ENCODE assay signal across 10 cellular contexts in genomic region chr1:241985787-241986186, GRCh38. TPM values are rescaled to one million over a fixed set of nuclear protein-coding genes. Genes with fewer than 3 reads are reported as not detected.
A peak's percentile ranks its signal among the peaks of the same experiment; 100 is the strongest.
DNase-seq lines count a peak whose midpoint lies in the region; ATAC-seq and TF ChIP-seq lines count a peak whose summit lies in the region.
"Had no signal": no experiment of that assay in that cellular context is flagged by ENCODE, and none has a peak within 500 bp of the region (broad histone marks: within the 10 kb centered on the region; RNA-seq: fewer than 3 reads in every experiment).

No MANE protein-coding gene starts in this region.

- H2BK5ac ChIP-seq in mesendoderm (ENCODE audit: low read length): no peak overlapping the region

- H3K18ac ChIP-seq in mesendoderm (ENCODE audit: low read length): no peak overlapping the region

- TF ChIP-seq CTCF in MM.1S (IDR thresholded peaks at IDR 0.05; ENCODE audit: low read length): peak; percentile 60
- TF ChIP-seq CTCF in astrocyte of the spinal cord (IDR thresholded peaks at IDR 0.05; ENCODE audit: low read depth, low read length): peak; percentile 70

- H3K4ac ChIP-seq in mesendoderm (ENCODE audit: low read depth, low read length): no peak overlapping the region

- no peak overlapping the region for H3K56ac ChIP-seq in mesendoderm (ENCODE audit: low read length)

- H3K4me1 ChIP-seq in MM.1S (ENCODE audit: low read length) (no peaks in the 10 kb centered on the region), mesendoderm (ENCODE audit: control insufficient read depth, low read depth, low read length) (no peaks in the 10 kb centered on the region)
- H3K4me1 ChIP-seq: BLaER1, parathyroid adenoma had no signal

- H3K36me3 ChIP-seq in MM.1S (replicated peaks; ENCODE audit: insufficient read depth, low read length): no peaks in the 10 kb centered on the region
- H3K36me3 ChIP-seq in mesendoderm (ENCODE audit: control insufficient read depth, insufficient read depth, low read length): no peaks in the 10 kb centered on the region
- H3K36me3 ChIP-seq: BLaER1 had no signal

- H4K5ac ChIP-seq in mesendoderm (ENCODE audit: low read length): no peak overlapping the region

- H3K23ac ChIP-seq in mesendoderm (ENCODE audit: low read length): no peak overlapping the region

- no peaks in the 10 kb centered on the region for H3F3A ChIP-seq in MM.1S (ENCODE audit: insufficient read depth, low read length)

- H4K8ac ChIP-seq in mesendoderm (ENCODE audit: low read depth, low read length): no peak overlapping the region

- no peak overlapping the region for H3K4me2 ChIP-seq in MM.1S (ENCODE audit: low read depth, low read length)
- no peak overlapping the region for H3K4me2 ChIP-seq in mesendoderm (ENCODE audit: low read length)
- H3K4me2 ChIP-seq: BLaER1 had no signal

- H4K20me1 ChIP-seq in MM.1S (ENCODE audit: insufficient read depth, low read length): no peaks in the 10 kb centered on the region
- H4K20me1 ChIP-seq: BLaER1 had no signal

- H3K9ac ChIP-seq in MM.1S (ENCODE audit: low read length) (no peak overlapping the region), mesendoderm (ENCODE audit: low read length) (no peak overlapping the region)
- H3K9ac ChIP-seq: BLaER1, parathyroid adenoma had no signal

- H3K27ac ChIP-seq in MM.1S (ENCODE audit: low read length) (no peak overlapping the region), mesendoderm (ENCODE audit: low read depth, low read length) (no peak overlapping the region)
- H3K27ac ChIP-seq: BLaER1, parathyroid adenoma had no signal

- H2AK5ac ChIP-seq in mesendoderm (ENCODE audit: low read length): no peak overlapping the region

- H3K4me3 ChIP-seq in MM.1S (ENCODE audit: low read length) (no peak overlapping the region), astrocyte of the spinal cord (ENCODE audit: low read depth, low read length) (no peak overlapping the region), mesendoderm (ENCODE audit: low read length) (no peak overlapping the region)
- H3K4me3 ChIP-seq: BLaER1 had no signal

- ATAC-seq in GM19043 (IDR thresholded peaks at IDR 0.05; ENCODE audit: low read depth, unreplicated experiment): peak; percentile 77

- H3K79me2 ChIP-seq in MM.1S (ENCODE audit: low read length): no peaks in the 10 kb centered on the region
- H3K79me2 ChIP-seq in mesendoderm (ENCODE audit: control insufficient read depth, insufficient read depth, low read length): no peaks in the 10 kb centered on the region
- H3K79me2 ChIP-seq: parathyroid adenoma had no signal

- in situ Hi-C loops in astrocyte of the spinal cord (cut with HindIII; ENCODE audit: low sequenced_read_pairs): no loop called here

- no peaks in the 10 kb centered on the region for H3K79me1 ChIP-seq in mesendoderm (ENCODE audit: low read length)

- no peak overlapping the region; the same call in 1 of the 2 replicates for H2AFZ ChIP-seq in MM.1S (ENCODE audit: low read length)
- H2AFZ ChIP-seq: parathyroid adenoma had no signal

- no peak overlapping the region for H2BK120ac ChIP-seq in mesendoderm (ENCODE audit: low read depth, low read length)

- no CpG with 5 or more reads among the region's 10 CpGs for WGBS in mesendoderm (ENCODE audit: extremely low coverage, insufficient coverage, low lambda C conversion rate)

- peak; percentile 0 for DNase-seq in NCI-H1105 treated with DMSO at 0.1 percent for 48 hours (lab: John Stamatoyannopoulos, UW)
- no peak for DNase-seq in NCI-H1105 (lab: John Stamatoyannopoulos, UW)
- DNase-seq in MM.1S: peak; percentile 64
- peak; percentile 41 for DNase-seq in astrocyte of the spinal cord (ENCODE audit: low read depth, low spot score)
- DNase-seq in mesendoderm: peak; percentile 74
- DNase-seq in activated gamma-delta T cell treated with Interleukin-2 at 50 U/mL for 16 hours: no peak
- DNase-seq in mucosa of gallbladder (ENCODE audit: low spot score): no peak

- H2BK15ac ChIP-seq in mesendoderm (replicated peaks; ENCODE audit: low read depth): no peak overlapping the region

- H3K9me3 ChIP-seq in MM.1S (replicated peaks; ENCODE audit: insufficient read depth, low read length): no peaks in the 10 kb centered on the region
- H3K9me3 ChIP-seq: BLaER1 had no signal

- H3K27me3 ChIP-seq in MM.1S (replicated peaks; ENCODE audit: insufficient read depth, low read length): no peaks in the 10 kb centered on the region
- H3K27me3 ChIP-seq in mesendoderm (ENCODE audit: insufficient read depth, low read length, poor library complexity): no peaks in the 10 kb centered on the region
- H3K27me3 ChIP-seq: BLaER1 had no signal

- no peaks in the 10 kb centered on the region for H3K9me2 ChIP-seq in MM.1S (replicated peaks; ENCODE audit: insufficient read depth, low read length)

RNA-seq across cellular contexts. Expression of gene MAP1LC3C, which starts 13.1 kb away (rescaled TPM):
- 0.69 TPM for polyA plus RNA-seq in mesendoderm (2013, experiment 1 of 2)
- 0.76 TPM for polyA plus RNA-seq in mesendoderm (2013, experiment 2 of 2)
- total RNA-seq in mucosa of gallbladder: 1.2 TPM

RNA-seq across cellular contexts. Expression of gene BECN2, which starts 28.2 kb away (rescaled TPM):
- polyA plus RNA-seq in mesendoderm (2013, experiment 1 of 2): not detected
- not detected for polyA plus RNA-seq in mesendoderm (2013, experiment 2 of 2)
- total RNA-seq in mucosa of gallbladder: not detected

Comparison
In these comparisons a context has a peak if more than half of its experiments do, and no peak if none do; other contexts are left out.
1. DNase-seq: peak in NCI-H1105 treated with DMSO at 0.1 percent for 48 hours (single experiment), MM.1S (single experiment), astrocyte of the spinal cord (single experiment) and mesendoderm (single experiment); none in NCI-H1105 (single experiment), activated gamma-delta T cell treated with Interleukin-2 at 50 U/mL for 16 hours (single experiment) and mucosa of gallbladder (single experiment).